In the genomic region with DNA sequence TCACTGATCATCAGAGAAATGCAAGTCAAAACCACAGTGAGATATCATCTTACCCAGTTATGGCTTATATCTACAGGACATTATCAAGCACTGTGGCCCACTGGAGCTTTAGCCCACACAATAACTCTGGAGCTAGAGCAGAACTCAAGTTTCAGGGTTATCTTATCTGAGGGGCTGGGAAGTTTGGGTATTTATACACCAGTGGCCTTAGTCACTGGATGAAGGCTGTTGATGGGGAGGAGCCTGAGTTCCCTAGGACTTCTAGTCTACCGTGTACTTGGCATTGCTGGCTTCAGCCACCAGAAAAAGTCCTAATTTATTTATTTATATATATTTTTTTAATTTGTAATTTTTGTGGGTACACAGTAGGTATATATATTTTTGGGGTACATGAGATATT, we compare ENCODE assay signal across 29 cellular contexts.
"Had no signal": no experiment of that assay in that cellular context is flagged by ENCODE, and none has a peak within 500 bp of the region (broad histone marks: within the 10 kb centered on the region; RNA-seq: fewer than 3 reads in every experiment).

No MANE protein-coding gene starts in this region.

- H3K4me3 ChIP-seq: esophagus muscularis mucosa, gastroesophageal sphincter, heart right ventricle had no signal

- H3K36me3 ChIP-seq: esophagus muscularis mucosa, gastroesophageal sphincter had no signal

- ATAC-seq: activated naive CD4-positive, alpha-beta T cell treated with anti-CD3 and anti-CD28 coated beads, Interleukin-2, amount 50 U/mL, for 72 hours; activated T-cell treated with anti-CD3 and anti-CD28 coated beads, Interleukin-2, amount 50 U/mL, for 72 hours; effector memory CD8-positive, alpha-beta T cell; gastroesophageal sphincter; WTC11 had no signal

- DNase-seq: activated CD4-positive, alpha-beta memory T cell treated with anti-CD3 and anti-CD28 coated beads, Interleukin-2, amount 10 ng/mL, durations not matched to agents 7 days and 5 days; activated CD4-positive, alpha-beta T cell treated with anti-CD3 and anti-CD28 coated beads for 1 hour; activated CD4-positive, alpha-beta T cell treated with anti-CD3 and anti-CD28 coated beads for 4 hours; activated CD4-positive, alpha-beta T cell treated with anti-CD3 and anti-CD28 coated beads, Interleukin-2, amount 10 ng/mL, durations not matched to agents 7 days and 5 days; activated CD4-positive, alpha-beta T cell treated with anti-CD3 and anti-CD28 coated beads, Interleukin-2, amount 50 U/mL, for 4 hours; activated CD8-positive, alpha-beta memory T cell treated with anti-CD3 and anti-CD28 coated beads, Interleukin-2, amount 50 U/mL, for 48 hours; activated gamma-delta T cell; activated naive CD4-positive, alpha-beta T cell; activated naive CD4-positive, alpha-beta T cell treated with anti-CD3 and anti-CD28 coated beads, Interleukin-2, amount 10 ng/mL, durations not matched to agents 7 days and 5 days; activated naive CD8-positive, alpha-beta T cell treated with anti-CD3 and anti-CD28 coated beads, Interleukin-2, amount 10 ng/mL, durations not matched to agents 7 days and 5 days; activated T-cell treated with anti-CD3 and anti-CD28 coated beads for 4 hours; activated T-cell treated with anti-CD3 and anti-CD28 coated beads, Interleukin-2, amount 50 U/mL, for 24 hours; activated T-cell treated with anti-CD3 and anti-CD28 coated beads, Interleukin-2, amount 50 U/mL, for 72 hours; amniotic stem cell; anterior cingulate cortex; caudate nucleus; cortex of kidney; dermis blood vessel endothelial cell; effector CD4-positive, alpha-beta T cell; effector memory CD8-positive, alpha-beta T cell; erythroblast; foreskin melanocyte; heart right ventricle; T-helper 2 cell had no signal

- H3K27ac ChIP-seq: esophagus muscularis mucosa, gastroesophageal sphincter, heart right ventricle, VCaP had no signal

- H3K27me3 ChIP-seq: esophagus muscularis mucosa, gastroesophageal sphincter, heart right ventricle had no signal
